Comparison of ENCODE assay signal across 13 cellular contexts in genomic region chr5:64207978-64208377, GRCh38. TPM values are rescaled to one million over a fixed set of nuclear protein-coding genes. Genes with fewer than 3 reads are reported as not detected.
A peak's percentile ranks its signal among the peaks of the same experiment; 100 is the strongest.
DNase-seq lines count a peak whose midpoint lies in the region; ATAC-seq and TF ChIP-seq lines count a peak whose summit lies in the region.
"Had no signal": no experiment of that assay in that cellular context is flagged by ENCODE, and none has a peak within 500 bp of the region (broad histone marks: within the 10 kb centered on the region; RNA-seq: fewer than 3 reads in every experiment).

No MANE protein-coding gene starts in this region.

- H3K9ac ChIP-seq in KMS-11 (no peak overlapping the region), liver (ENCODE audit: low read depth in 1 of 2, low read length in 2 of 2) (no peak overlapping the region)

- no peaks in the 10 kb centered on the region for H3K9me3 ChIP-seq in liver (ENCODE audit: control insufficient read depth in 4 of 4, low read length in 3 of 4)
- H3K9me3 ChIP-seq in HAP-1 = no peaks in the 10 kb centered on the region

- WGBS in liver = 44% methylated on average over 1 of the region's 1 CpG

- DNase-seq in AG10803 (ENCODE audit: low read depth) = peak; percentile 12
- DNase-seq in astrocyte of the cerebellum (ENCODE audit: low read depth) = peak; percentile 12
- no peak for DNase-seq in HAP-1 (ENCODE audit: low spot score in 2 of 2)
- DNase-seq: activated naive CD4-positive, alpha-beta T cell treated with Interleukin-2 at 50 U/mL for 16 hours; GDM1; T-helper 17 cell had no signal

- peaks cover 21% of the 10 kb centered on the region for H3K4me1 ChIP-seq in KMS-11 (ENCODE audit: low read depth, poor library complexity, severe bottlenecking)
- peaks cover 0 to 6% (median 5%) of the 10 kb centered on the region in 4 donors for H3K4me1 ChIP-seq in liver (ENCODE audit: control insufficient read depth in 4 of 4, insufficient read depth in 4 of 4, low read length in 3 of 4)
- no peaks in the 10 kb centered on the region for H3K4me1 ChIP-seq in HAP-1

- H3K27me3 ChIP-seq in KMS-11 (ENCODE audit: insufficient read depth, low read depth) (no peaks in the 10 kb centered on the region), liver (ENCODE audit: control insufficient read depth in 4 of 4, insufficient read depth in 4 of 4, low read length in 3 of 4) (no peaks in the 10 kb centered on the region), HAP-1 (ENCODE audit: low read depth) (no peaks in the 10 kb centered on the region)

- ATAC-seq in HG03469 (IDR thresholded peaks at IDR 0.05; ENCODE audit: unreplicated experiment) = no peak
- ATAC-seq in esophagus mucosa = no peak
- ATAC-seq in GM21825 (IDR thresholded peaks at IDR 0.05; ENCODE audit: unreplicated experiment) = no peak
- ATAC-seq: sciatic nerve, T-helper 17 cell had no signal

- H3K4me3 ChIP-seq in AG10803 (ENCODE audit: low read length) (no peak overlapping the region), KMS-11 (IDR thresholded peaks at IDR 0.05; ENCODE audit: insufficient read depth, low read depth, low read length) (no peak overlapping the region), astrocyte of the cerebellum (ENCODE audit: low read depth, low read length) (no peak overlapping the region), liver (ENCODE audit: low read depth in 1 of 3, low read length in 3 of 3) (no peak overlapping the region), HAP-1 (no peak overlapping the region)

- no peak overlapping the region for H2AFZ ChIP-seq in KMS-11 (ENCODE audit: low read depth)

- no peak overlapping the region for H3K27ac ChIP-seq in KMS-11
- H3K27ac ChIP-seq in liver (ENCODE audit: low read depth in 1 of 2, low read length in 2 of 2) = no peak overlapping the region

- TF ChIP-seq RAD21 in liver (IDR thresholded peaks at IDR 0.05) = peak; percentile 71 to 74

- TF ChIP-seq CTCF in AG10803 (conservative IDR thresholded peaks at IDR 0.05; ENCODE audit: low read length) = peak; percentile 34; the same call in 1 of the 2 replicates
- TF ChIP-seq CTCF in KMS-11 (conservative IDR thresholded peaks at IDR 0.05; ENCODE audit: low read depth, low read length) = peak; percentile 81
- TF ChIP-seq CTCF in astrocyte of the cerebellum (IDR thresholded peaks at IDR 0.05; ENCODE audit: low read depth, low read length, missing control alignments) = no peak
- peak; percentile 32 for TF ChIP-seq CTCF in liver (IDR thresholded peaks at IDR 0.05; ENCODE audit: low read depth, low read length, missing input control)

- H3K79me2 ChIP-seq in KMS-11 (ENCODE audit: insufficient read depth, low read depth) = no peaks in the 10 kb centered on the region

- in situ Hi-C loops in astrocyte of the cerebellum (cut with HindIII; ENCODE audit: low sequenced_read_pairs) = no loop called here
- in situ Hi-C loops in HAP-1 (cut with MboI; ENCODE audit: low sequenced_read_pairs) = no loop called here

- no peak overlapping the region for H3K4me2 ChIP-seq in KMS-11

- no peaks in the 10 kb centered on the region for H4K20me1 ChIP-seq in KMS-11 (ENCODE audit: insufficient read depth)

- H3K36me3 ChIP-seq in KMS-11 (ENCODE audit: insufficient read depth) = no peaks in the 10 kb centered on the region; the same call in 1 of the 2 replicates
- H3K36me3 ChIP-seq in liver (ENCODE audit: control insufficient read depth in 4 of 4, insufficient read depth in 3 of 4, low read depth in 1 of 4, low read length in 3 of 4) = no peaks in the 10 kb centered on the region
- H3K36me3 ChIP-seq in HAP-1 (replicated peaks) = no peaks in the 10 kb centered on the region

TF ChIP-seq in liver, 16 proteins besides CTCF, POLR2A, EP300 and RAD21:
- no peak for TF ChIP-seq TAF1 (conservative IDR thresholded peaks at IDR 0.05)
- TF ChIP-seq NR2F2 (IDR thresholded peaks at IDR 0.05) = no peak
- no peak for TF ChIP-seq GABPA (IDR thresholded peaks at IDR 0.05 in 1 of 2, conservative IDR thresholded peaks at IDR 0.05 in 1 of 2)
- no peak for TF ChIP-seq YY1 (IDR thresholded peaks at IDR 0.05)

RNA-seq across cellular contexts. Expression of gene RNF180, which starts 42.3 kb away (rescaled TPM):
- total RNA-seq in liver (10 to 100 TPM in 1 of 2 donors, 1 to 10 TPM in 1; 1.2 to 13.7 TPM), esophagus mucosa (2.8 TPM)
- 1 to 10 TPM; 1.1 to 4.2 TPM for polyA plus RNA-seq in liver
- total RNA-seq: T-helper 17 cell had no signal
- polyA plus RNA-seq: IgD-negative memory B cell had no signal

Comparison
In these comparisons a context has a peak if more than half of its experiments do, and no peak if none do; other contexts are left out.
1. DNase-seq: peak in AG10803 (single experiment) and astrocyte of the cerebellum (single experiment); none in HAP-1 (0 of 2).